In the genomic region with DNA sequence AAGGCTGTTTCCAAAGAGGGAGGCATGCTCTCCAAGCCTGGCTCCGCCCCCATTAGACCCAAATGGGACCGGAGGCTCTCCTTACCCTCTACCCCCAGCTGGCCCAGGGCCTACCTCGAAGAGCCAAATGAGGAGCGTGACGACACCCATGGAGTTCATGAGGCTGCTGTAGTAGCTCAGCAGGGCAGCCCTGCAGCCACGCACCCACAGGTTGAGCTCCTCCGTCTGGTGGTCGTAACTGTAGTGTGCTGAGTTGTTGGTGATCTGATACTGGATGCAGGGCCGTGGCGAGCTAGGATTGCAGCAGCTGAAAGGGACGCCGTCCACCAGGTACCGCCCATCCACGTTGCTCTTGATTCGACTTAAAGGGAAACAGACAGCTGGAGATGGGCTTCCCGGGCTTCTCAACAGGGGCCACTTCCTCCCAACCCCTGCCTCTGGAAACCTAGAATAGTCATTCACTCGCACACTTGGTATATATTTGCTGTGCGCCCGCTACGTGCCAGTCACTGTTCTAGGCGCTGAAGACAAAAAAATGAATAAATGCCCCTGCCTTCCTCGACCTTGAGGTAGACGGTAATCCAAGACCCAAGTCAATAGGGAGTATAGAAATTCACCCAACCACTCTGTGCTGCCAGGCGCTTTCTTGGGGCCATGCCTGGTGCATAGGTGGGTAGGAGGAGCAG, we compare ENCODE assay signal across 12 cellular contexts. TPM values are rescaled to one million over a fixed set of nuclear protein-coding genes. Genes with fewer than 3 reads are reported as not detected.
DNase-seq lines count a peak whose midpoint lies in the region; ATAC-seq and TF ChIP-seq lines count a peak whose summit lies in the region.
"Had no signal": no experiment of that assay in that cellular context is flagged by ENCODE, and none has a peak within 500 bp of the region (broad histone marks: within the 10 kb centered on the region; RNA-seq: fewer than 3 reads in every experiment).

No MANE protein-coding gene starts in this region.

- H3K27me3 ChIP-seq in right atrium auricular region (no peaks in the 10 kb centered on the region), psoas muscle (ENCODE audit: insufficient read depth in 3 of 3, low read length in 2 of 3) (no peaks in the 10 kb centered on the region), BE2C (no peaks in the 10 kb centered on the region)

- DNase-seq in HFF-Myc (ENCODE audit: extremely low read depth, low read depth): no peak
- DNase-seq in astrocyte of the cerebellum (ENCODE audit: low read depth): no peak
- peak; percentile 63 for DNase-seq in right atrium auricular region (ENCODE audit: low spot score)
- peak; percentile 73 to 89 for DNase-seq in psoas muscle
- DNase-seq in NCI-H446 treated with DMSO at 0.1 percent for 48 hours (lab: John Stamatoyannopoulos, UW): no peak
- DNase-seq in retina: no peak
- no peak for DNase-seq in BE2C
- DNase-seq in superior temporal gyrus (ENCODE audit: extremely low spot score): no peak
- DNase-seq: activated CD4-positive, alpha-beta T cell treated with anti-CD3 and anti-CD28 coated beads, Interleukin-2, amount 50 U/mL, for 4 hours; amniotic stem cell; natural killer cell had no signal

- peaks cover 0 to 4% of the 10 kb centered on the region in 2 donors for H3K4me1 ChIP-seq in right atrium auricular region
- peaks cover 7% of the 10 kb centered on the region for H3K4me1 ChIP-seq in psoas muscle
- H3K4me1 ChIP-seq in BE2C: no peaks in the 10 kb centered on the region

- no peaks in the 10 kb centered on the region for H3K36me3 ChIP-seq in right atrium auricular region
- H3K36me3 ChIP-seq in psoas muscle (ENCODE audit: insufficient read depth in 1 of 2, low read depth in 1 of 2): peaks cover 0 to 6% of the 10 kb centered on the region in 2 donors
- H3K36me3 ChIP-seq in BE2C: no peaks in the 10 kb centered on the region

- H3K27ac ChIP-seq in right atrium auricular region: peak overlapping the region; percentile 24 to 48
- H3K27ac ChIP-seq in psoas muscle: peak overlapping the region; percentile 80

- H3K4me3 ChIP-seq in HFF-Myc (replicated peaks; ENCODE audit: low read depth, low read length) (peak overlapping the region; percentile 8; the same call in 1 of the 2 replicates), astrocyte of the cerebellum (ENCODE audit: low read depth, low read length) (peak overlapping the region; percentile 40), right atrium auricular region (peak overlapping the region; percentile 37 to 50), psoas muscle (peak overlapping the region; percentile 60), BE2C (ENCODE audit: low read depth, low read length) (no peak overlapping the region)

- TF ChIP-seq CTCF in HFF-Myc (IDR thresholded peaks at IDR 0.05; ENCODE audit: low read depth, low read length, missing control alignments): no peak
- no peak for TF ChIP-seq CTCF in astrocyte of the cerebellum (IDR thresholded peaks at IDR 0.05; ENCODE audit: low read depth, low read length, missing control alignments)
- TF ChIP-seq CTCF in right atrium auricular region (IDR thresholded peaks at IDR 0.05): no peak
- TF ChIP-seq CTCF in psoas muscle (IDR thresholded peaks at IDR 0.05): no peak
- no peak for TF ChIP-seq CTCF in BE2C (IDR thresholded peaks at IDR 0.05; ENCODE audit: low read depth, low read length)

- intact Hi-C loops in psoas muscle (cut with DNase I): no loop called here

- H3K9me3 ChIP-seq in right atrium auricular region (no peaks in the 10 kb centered on the region), psoas muscle (no peaks in the 10 kb centered on the region), BE2C (no peaks in the 10 kb centered on the region)

- WGBS in psoas muscle, 3 donors: 25 to 31% (median 29%) methylated on average over 24 of the region's 24 CpGs

- peak; percentile 90 to 95 (median 95) for ATAC-seq in psoas muscle
- ATAC-seq: natural killer cell had no signal

- in situ Hi-C loops in astrocyte of the cerebellum (cut with HindIII; ENCODE audit: low sequenced_read_pairs): no loop called here

RNA-seq across cellular contexts. Expression of gene PRPH2, which starts 18.0 kb away (rescaled TPM):
- total RNA-seq in right atrium auricular region (1 to 10 TPM in 1 of 2 donors, under 1 TPM in 1; 0.90 to 1.1 TPM), psoas muscle (1 to 10 TPM; 1.8 to 4.9 (median 3.1) TPM)
- 1 to 10 TPM in 1 of 3 donors, under 1 TPM in 2; 0.13 to 2.8 (median 0.66) TPM for polyA plus RNA-seq in psoas muscle
- polyA plus RNA-seq in BE2C (2012; ENCODE audit: insufficient read depth, insufficient read length, low read depth): not detected
- polyA plus RNA-seq: CD14-positive monocyte had no signal

RNA-seq across cellular contexts. Expression of gene TBCC, which starts 41.5 kb away (rescaled TPM):
- total RNA-seq in right atrium auricular region: 10 to 100 TPM; 18.8 to 21.4 TPM
- 10 to 100 TPM; 17.0 to 26.9 (median 18.9) TPM for total RNA-seq in psoas muscle
- 10 to 100 TPM; 13.1 to 41.3 (median 29.8) TPM for polyA plus RNA-seq in psoas muscle
- 134 TPM for polyA plus RNA-seq in BE2C (2012; ENCODE audit: insufficient read depth, insufficient read length, low read depth)

Comparison
In these comparisons a context has a peak if more than half of its experiments do, and no peak if none do; other contexts are left out.
1. DNase-seq: peak in right atrium auricular region (single experiment) and psoas muscle (2 of 2); none in HFF-Myc (single experiment), astrocyte of the cerebellum (single experiment), NCI-H446 treated with DMSO at 0.1 percent for 48 hours (single experiment), retina (single experiment), BE2C (single experiment) and superior temporal gyrus (single experiment).